ENCODE assay signal across 18 cellular contexts in genomic region chr1:16260814-16261213, GRCh38. TPM values are rescaled to one million over a fixed set of nuclear protein-coding genes. Genes with fewer than 3 reads are reported as not detected.
A peak's percentile ranks its signal among the peaks of the same experiment; 100 is the strongest.
DNase-seq lines count a peak whose midpoint lies in the region; ATAC-seq and TF ChIP-seq lines count a peak whose summit lies in the region.
"Had no signal": no experiment of that assay in that cellular context is flagged by ENCODE, and none has a peak within 500 bp of the region (broad histone marks: within the 10 kb centered on the region; RNA-seq: fewer than 3 reads in every experiment).

No MANE protein-coding gene starts in this region.

- no peaks in the 10 kb centered on the region for H3K27me3 ChIP-seq in trophoblast cell (ENCODE audit: insufficient read depth, low read length)
- H3K27me3 ChIP-seq: brain microvascular endothelial cell, testis had no signal

- ATAC-seq in T-helper 17 cell, result no peak
- ATAC-seq: activated CD4-positive, CD25-positive, alpha-beta regulatory T cell treated with anti-CD3 and anti-CD28 coated beads, Interleukin-2, amount 50 U/mL, for 24 hours; effector memory CD8-positive, alpha-beta T cell had no signal

- DNase-seq in GM03348 (ENCODE audit: low spot score) (peak; percentile 52), T-helper 17 cell (no peak), fibroblast of pulmonary artery (ENCODE audit: low read depth) (peak; percentile 30), trophoblast cell (peak; percentile 7 to 72), dedifferentiated amniotic fluid mesenchymal stem cell (ENCODE audit: extremely low spot score) (no peak), SKM-1 treated with dmso at 0.1 percent for 144 hours (lab: John Stamatoyannopoulos, UW; ENCODE audit: unreplicated experiment) (no peak), NCI-H524 treated with DMSO at 0.1 percent for 48 hours (lab: John Stamatoyannopoulos, UW) (no peak), NCI-H446 treated with DMSO at 0.1 percent for 48 hours (lab: John Stamatoyannopoulos, UW) (no peak)
- DNase-seq: activated gamma-delta T cell; brain microvascular endothelial cell; effector memory CD8-positive, alpha-beta T cell; NCI-H1930; NCI-H774; RPMI8226; T-helper 2 cell; testis had no signal

- no peak overlapping the region for H4K8ac ChIP-seq in trophoblast cell (ENCODE audit: low read depth, low read length)

- H3K36me3 Mint-ChIP-seq in T-helper 17 cell (ENCODE audit: low read depth), result peaks cover 4% of the 10 kb centered on the region

- no peak overlapping the region for H3K23ac ChIP-seq in trophoblast cell (ENCODE audit: low read length)

- H2BK120ac ChIP-seq in trophoblast cell (ENCODE audit: insufficient read depth, low read length, poor library complexity), result no peak overlapping the region

- peak overlapping the region; percentile 68 for H3K18ac ChIP-seq in trophoblast cell (ENCODE audit: low read length)

- H3K9me3 ChIP-seq in T-helper 17 cell (ENCODE audit: control insufficient read depth, low read length, poor library complexity, severe bottlenecking) (no peaks in the 10 kb centered on the region), trophoblast cell (ENCODE audit: insufficient read depth, low read depth, low read length) (no peaks in the 10 kb centered on the region)
- H3K9me3 ChIP-seq: testis had no signal

- no peak overlapping the region for H3K4me3 Mint-ChIP-seq in T-helper 17 cell
- H3K4me3 Mint-ChIP-seq: CD14-positive monocyte; effector memory CD8-positive, alpha-beta T cell had no signal

- no peak overlapping the region for H4K12ac ChIP-seq in trophoblast cell (ENCODE audit: low read depth, low read length)

- no peak overlapping the region for H3K4me2 ChIP-seq in trophoblast cell (ENCODE audit: low read length)

- H2AK5ac ChIP-seq in trophoblast cell (ENCODE audit: low read length), result no peak overlapping the region

- no peak for TF ChIP-seq CTCF in fibroblast of pulmonary artery (IDR thresholded peaks at IDR 0.05; ENCODE audit: low read length, missing control alignments)

- H4K91ac ChIP-seq in trophoblast cell (ENCODE audit: low read depth, low read length), result peak overlapping the region; percentile 71

- no peak overlapping the region for H3K4ac ChIP-seq in trophoblast cell (ENCODE audit: low read depth, low read length)

- WGBS in trophoblast cell (ENCODE audit: extremely low coverage, insufficient coverage, insufficient read length), result no CpG with 5 or more reads among the region's 1 CpG

- peak overlapping the region; percentile 14 for H3K27ac Mint-ChIP-seq in T-helper 17 cell
- H3K27ac Mint-ChIP-seq: effector memory CD8-positive, alpha-beta T cell had no signal

- H3K4me3 ChIP-seq in fibroblast of pulmonary artery (replicated peaks; ENCODE audit: low read depth, low read length), result no peak overlapping the region
- no peak overlapping the region for H3K4me3 ChIP-seq in trophoblast cell (ENCODE audit: low read depth, low read length)
- H3K4me3 ChIP-seq: testis had no signal

- peaks cover 3% of the 10 kb centered on the region for H3K79me1 ChIP-seq in trophoblast cell (ENCODE audit: low read length)

- H3K4me1 Mint-ChIP-seq in T-helper 17 cell, result peaks cover 6% of the 10 kb centered on the region
- H3K4me1 Mint-ChIP-seq: CD14-positive monocyte had no signal

- peak overlapping the region; percentile 49 for H3K27ac ChIP-seq in trophoblast cell (ENCODE audit: low read depth, low read length)
- H3K27ac ChIP-seq: brain microvascular endothelial cell, testis had no signal

- peaks cover 0 to 3% of the 10 kb centered on the region in 2 experiments for H3K4me1 ChIP-seq in trophoblast cell (ENCODE audit: control insufficient read depth in 1 of 2, insufficient read depth in 2 of 2, low read length in 2 of 2)
- H3K4me1 ChIP-seq: testis had no signal

- H3K79me2 ChIP-seq in trophoblast cell (ENCODE audit: control insufficient read depth, insufficient read depth, low read length, poor library complexity), result no peaks in the 10 kb centered on the region

- H2BK12ac ChIP-seq in trophoblast cell (ENCODE audit: low read length), result peak overlapping the region; percentile 79

- no peak overlapping the region for H2BK5ac ChIP-seq in trophoblast cell (ENCODE audit: low read depth, low read length, poor library complexity)

- no peak overlapping the region for H3K14ac ChIP-seq in trophoblast cell (ENCODE audit: low read length)

- no peaks in the 10 kb centered on the region for H3K36me3 ChIP-seq in trophoblast cell (ENCODE audit: control insufficient read depth in 1 of 2, insufficient read depth in 2 of 2, low read length in 2 of 2)

- no peak overlapping the region for H2AFZ ChIP-seq in trophoblast cell (ENCODE audit: insufficient read depth, low read length, poor library complexity)

- no peak overlapping the region for H3K9ac ChIP-seq in trophoblast cell (ENCODE audit: low read length)

- H3K27me3 Mint-ChIP-seq in T-helper 17 cell, result no peaks in the 10 kb centered on the region
- H3K27me3 Mint-ChIP-seq: effector memory CD8-positive, alpha-beta T cell had no signal

RNA-seq across cellular contexts. Expression of gene CPLANE2, which starts 23.8 kb away (rescaled TPM):
- 1 to 10 TPM; 4.3 to 6.9 TPM for total RNA-seq in T-helper 17 cell
- 1.8 and 4.1 TPM in 2 replicates for polyA plus RNA-seq in trophoblast cell (2013)

RNA-seq across cellular contexts. Expression of gene ARHGEF19, which starts 48.4 kb away (rescaled TPM):
- 1 to 10 TPM; 9.1 to 9.3 TPM for total RNA-seq in T-helper 17 cell
- 10.9 and 12.8 TPM in 2 replicates for polyA plus RNA-seq in trophoblast cell (2013)

Comparison
In these comparisons a context has a peak if more than half of its experiments do, and no peak if none do; other contexts are left out.
1. DNase-seq: peak in GM03348 (single experiment), fibroblast of pulmonary artery (single experiment) and trophoblast cell (2 of 2); none in T-helper 17 cell (0 of 3), dedifferentiated amniotic fluid mesenchymal stem cell (single experiment), SKM-1 treated with dmso at 0.1 percent for 144 hours (single experiment), NCI-H524 treated with DMSO at 0.1 percent for 48 hours (single experiment) and NCI-H446 treated with DMSO at 0.1 percent for 48 hours (single experiment).